8 cellular contexts compared by ENCODE assay signal in the genomic region with DNA sequence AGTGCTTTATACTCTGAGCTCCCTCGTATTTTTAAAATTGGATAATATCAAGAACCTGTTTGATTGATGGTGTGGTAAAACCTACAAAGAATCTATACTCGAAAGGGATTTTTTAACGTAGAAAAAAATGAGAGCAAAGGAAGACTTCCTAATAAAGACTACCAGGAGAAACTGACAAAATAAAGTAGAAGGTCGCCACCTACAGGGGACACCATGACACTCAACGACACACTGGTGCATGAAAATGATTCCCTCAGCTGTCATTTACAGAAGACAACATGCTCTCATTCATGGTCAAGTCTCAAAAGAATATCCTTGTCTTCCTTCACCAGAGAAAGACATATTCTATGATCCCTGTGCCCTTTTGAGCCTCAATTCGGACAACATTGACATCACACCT. TPM values are rescaled to one million over a fixed set of nuclear protein-coding genes. Genes with fewer than 3 reads are reported as not detected.
DNase-seq lines count a peak whose midpoint lies in the region; ATAC-seq and TF ChIP-seq lines count a peak whose summit lies in the region.

No MANE protein-coding gene starts in this region.

- TF ChIP-seq EP300 in gastroesophageal sphincter (IDR thresholded peaks at IDR 0.05), result no peak

- no peak overlapping the region for H3K4me3 ChIP-seq in AG09309 (ENCODE audit: control insufficient read depth, low read depth, low read length)
- no peak overlapping the region for H3K4me3 ChIP-seq in gastroesophageal sphincter

- H3K4me1 ChIP-seq in gastroesophageal sphincter, result no peaks in the 10 kb centered on the region

- no peaks in the 10 kb centered on the region for H3K27me3 ChIP-seq in gastroesophageal sphincter

- no peak overlapping the region for H3K27ac ChIP-seq in gastroesophageal sphincter

- no peaks in the 10 kb centered on the region for H3K36me3 ChIP-seq in gastroesophageal sphincter

- H3K9me3 ChIP-seq in gastroesophageal sphincter, result no peaks in the 10 kb centered on the region

- no peak overlapping the region for H3K4me3 Mint-ChIP-seq in activated T-helper 1 cell treated with anti-CD3 and anti-CD28 coated beads, Interleukin-12 subunit alpha, Interleukin-12 subunit beta, Interleukin-2, Interleukin-4 antibody, amounts not matched to agents 30 ng/mL and 10 ng/mL and 1 ng/mL, durations not matched to agents 14 hours and 24 hours and 36 hours

- H3K4me1 Mint-ChIP-seq in activated T-helper 1 cell treated with anti-CD3 and anti-CD28 coated beads, Interleukin-12 subunit alpha, Interleukin-12 subunit beta, Interleukin-2, Interleukin-4 antibody, amounts not matched to agents 30 ng/mL and 10 ng/mL and 1 ng/mL, durations not matched to agents 14 hours and 24 hours and 36 hours (ENCODE audit: low read depth), result peaks cover 7% of the 10 kb centered on the region

- peak; percentile 54 for TF ChIP-seq CTCF in AG09309 (IDR thresholded peaks at IDR 0.05; ENCODE audit: control insufficient read depth, insufficient read depth, low read depth, low read length, missing control alignments)
- peak; percentile 64 for TF ChIP-seq CTCF in GM12873 (IDR thresholded peaks at IDR 0.05; ENCODE audit: insufficient read depth, low read depth, low read length, missing control alignments)
- peak; percentile 33 to 68 (median 65) for TF ChIP-seq CTCF in gastroesophageal sphincter (IDR thresholded peaks at IDR 0.05)

- H3K36me3 Mint-ChIP-seq in activated T-helper 1 cell treated with anti-CD3 and anti-CD28 coated beads, Interleukin-12 subunit alpha, Interleukin-12 subunit beta, Interleukin-2, Interleukin-4 antibody, amounts not matched to agents 30 ng/mL and 10 ng/mL and 1 ng/mL, durations not matched to agents 14 hours and 24 hours and 36 hours (ENCODE audit: low read depth), result no peaks in the 10 kb centered on the region

- TF ChIP-seq POLR2A in gastroesophageal sphincter (IDR thresholded peaks at IDR 0.05), result no peak

- DNase-seq in AG09309 (ENCODE audit: low read depth) (no peak), NCI-H446 treated with DMSO at 0.1 percent for 48 hours (lab: John Stamatoyannopoulos, UW) (peak; percentile 21), retina (peak; percentile 69), GM19240 (ENCODE audit: insufficient read length, low spot score) (no peak)
- DNase-seq in activated T-helper 1 cell treated with anti-CD3 and anti-CD28 coated beads, Interleukin-12 subunit alpha, Interleukin-12 subunit beta, Interleukin-2, Interleukin-4 antibody, amounts not matched to agents 30 ng/mL and 10 ng/mL and 1 ng/mL, durations not matched to agents 14 hours and 24 hours and 36 hours (ENCODE audit: low spot score), result peak; percentile 17

- 29 to 31% methylated on average over 5 to 6 of the region's 6 CpGs for WGBS in gastroesophageal sphincter (ENCODE audit: low coverage in 1 of 2), 2 donors

- no peak overlapping the region for H3K27ac Mint-ChIP-seq in activated T-helper 1 cell treated with anti-CD3 and anti-CD28 coated beads, Interleukin-12 subunit alpha, Interleukin-12 subunit beta, Interleukin-2, Interleukin-4 antibody, amounts not matched to agents 30 ng/mL and 10 ng/mL and 1 ng/mL, durations not matched to agents 14 hours and 24 hours and 36 hours

- peaks cover 14% of the 10 kb centered on the region for H3K27me3 Mint-ChIP-seq in activated T-helper 1 cell treated with anti-CD3 and anti-CD28 coated beads, Interleukin-12 subunit alpha, Interleukin-12 subunit beta, Interleukin-2, Interleukin-4 antibody, amounts not matched to agents 30 ng/mL and 10 ng/mL and 1 ng/mL, durations not matched to agents 14 hours and 24 hours and 36 hours (ENCODE audit: insufficient read depth)

- ATAC-seq in gastroesophageal sphincter, result peak; percentile 61
- ATAC-seq in HG02798 (IDR thresholded peaks at IDR 0.05; ENCODE audit: poor library complexity, unreplicated experiment), result no peak

- intact Hi-C loops in activated T-helper 1 cell treated with anti-CD3 and anti-CD28 coated beads, Interleukin-12 subunit alpha, Interleukin-12 subunit beta, Interleukin-2, Interleukin-4 antibody, amounts not matched to agents 30 ng/mL and 10 ng/mL and 1 ng/mL, durations not matched to agents 14 hours and 24 hours and 36 hours (cut with micrococcal nuclease), result loop anchor here (1.0 to 5.0 kb wide), 3 partner anchors 80 to 393 kb away; no protein-coding TSS in a partner anchor

- H3K9me3 Mint-ChIP-seq in activated T-helper 1 cell treated with anti-CD3 and anti-CD28 coated beads, Interleukin-12 subunit alpha, Interleukin-12 subunit beta, Interleukin-2, Interleukin-4 antibody, amounts not matched to agents 30 ng/mL and 10 ng/mL and 1 ng/mL, durations not matched to agents 14 hours and 24 hours and 36 hours, result no peaks in the 10 kb centered on the region

RNA-seq across cellular contexts. Expression of gene NHSL1, which starts 10.1 kb away (rescaled TPM):
- 0.49 and 0.86 TPM in 2 replicates for total RNA-seq in activated T-helper 1 cell treated with anti-CD3 and anti-CD28 coated beads, Interleukin-12 subunit alpha, Interleukin-12 subunit beta, Interleukin-2, Interleukin-4 antibody, amounts not matched to agents 30 ng/mL and 10 ng/mL and 1 ng/mL, durations not matched to agents 14 hours and 24 hours and 36 hours
- total RNA-seq in gastroesophageal sphincter, result 1 to 10 TPM; 5.7 to 9.3 (median 7.9) TPM

Comparison
In these comparisons a context has a peak if more than half of its experiments do, and no peak if none do; other contexts are left out.
1. DNase-seq: peak in NCI-H446 treated with DMSO at 0.1 percent for 48 hours (single experiment), activated T-helper 1 cell treated with anti-CD3 and anti-CD28 coated beads, Interleukin-12 subunit alpha, Interleukin-12 subunit beta, Interleukin-2, Interleukin-4 antibody, amounts not matched to agents 30 ng/mL and 10 ng/mL and 1 ng/mL, durations not matched to agents 14 hours and 24 hours and 36 hours (single experiment) and retina (single experiment); none in AG09309 (single experiment) and GM19240 (single experiment).
2. Peak in every context shown above with its lines, with median percentiles within 50 percentile points of each other: CTCF ChIP-seq.